17 cellular contexts compared by ENCODE assay signal in genomic region chr16:73473713-73474112, GRCh38.
DNase-seq lines count a peak whose midpoint lies in the region; ATAC-seq and TF ChIP-seq lines count a peak whose summit lies in the region.
"Had no signal": no experiment of that assay in that cellular context is flagged by ENCODE, and none has a peak within 500 bp of the region (broad histone marks: within the 10 kb centered on the region; RNA-seq: fewer than 3 reads in every experiment).

No MANE protein-coding gene starts in this region.

- 0 out of 2 replicates have a peak, but pooled peaks cover 4% of the 10 kb centered on the region for H3K9me2 ChIP-seq in GM23338 (ENCODE audit: insufficient read depth)
- no peaks in the 10 kb centered on the region for H3K9me2 ChIP-seq in hepatocyte (replicated peaks; ENCODE audit: insufficient read depth)

- H3K79me2 ChIP-seq in GM23338 (replicated peaks; ENCODE audit: insufficient read depth) (no peaks in the 10 kb centered on the region), hepatocyte (no peaks in the 10 kb centered on the region), neural progenitor cell (ENCODE audit: low read depth) (no peaks in the 10 kb centered on the region)

- DNase-seq in GM23338 (ENCODE audit: low spot score) (no peak), hepatocyte (ENCODE audit: low spot score) (peak; percentile 13), neural progenitor cell (ENCODE audit: low spot score) (no peak), retina (no peak), T-helper 1 cell (no peak)
- DNase-seq: 8988T; Calu3; CD4-positive, alpha-beta memory T cell; DMS79 treated with DMSO at 0.1 percent for 48 hours; GM23248; HCEC 1CT had no signal

- H4K20me1 ChIP-seq in GM23338 (replicated peaks; ENCODE audit: insufficient read depth) (no peaks in the 10 kb centered on the region), hepatocyte (ENCODE audit: insufficient read depth, poor library complexity, severe bottlenecking) (no peaks in the 10 kb centered on the region), neural progenitor cell (ENCODE audit: low read depth) (no peaks in the 10 kb centered on the region)
- H4K20me1 ChIP-seq: BLaER1 had no signal

- H3F3A ChIP-seq in GM23338 (replicated peaks; ENCODE audit: low read depth) (no peaks in the 10 kb centered on the region), neural progenitor cell (ENCODE audit: low read depth) (no peaks in the 10 kb centered on the region)

- H3K4me3 Mint-ChIP-seq in GM23338 (no peak overlapping the region), neural progenitor cell (no peak overlapping the region)
- H3K4me3 Mint-ChIP-seq: CD14-positive monocyte; CD4-positive, alpha-beta memory T cell had no signal

- 45% methylated on average over 3 of the region's 3 CpGs for WGBS in hepatocyte (ENCODE audit: low lambda C conversion rate, missing lambda C conversion rate)

- no peaks in the 10 kb centered on the region for H3K9me3 ChIP-seq in hepatocyte (ENCODE audit: low read depth)
- no peaks in the 10 kb centered on the region for H3K9me3 ChIP-seq in neural progenitor cell (ENCODE audit: low read depth)
- H3K9me3 ChIP-seq: BLaER1 had no signal

- H2AFZ ChIP-seq in GM23338 (peak overlapping the region; percentile 70; the same call in 1 of the 2 replicates), hepatocyte (no peak overlapping the region), neural progenitor cell (replicated peaks) (peak overlapping the region; percentile 34)
- H2AFZ ChIP-seq: GM23248 had no signal

- no peaks in the 10 kb centered on the region for H3K36me3 Mint-ChIP-seq in GM23338 (ENCODE audit: low read depth)
- H3K36me3 Mint-ChIP-seq in neural progenitor cell, result no peaks in the 10 kb centered on the region
- H3K36me3 Mint-ChIP-seq: CD14-positive monocyte; CD4-positive, alpha-beta memory T cell had no signal

- H3K4me3 ChIP-seq in GM23338 (no peak overlapping the region), hepatocyte (no peak overlapping the region), neural progenitor cell (no peak overlapping the region)
- H3K4me3 ChIP-seq: BLaER1, GM23248 had no signal

- no peak overlapping the region for H3K27ac ChIP-seq in GM23338 (ENCODE audit: low read depth)
- no peak overlapping the region for H3K27ac ChIP-seq in hepatocyte
- no peak overlapping the region for H3K27ac ChIP-seq in neural progenitor cell
- H3K27ac ChIP-seq: BLaER1, GM23248, HL-60 had no signal

- H3K27me3 Mint-ChIP-seq in GM23338 (ENCODE audit: insufficient read depth, low read depth, poor library complexity) (peaks cover 6% of the 10 kb centered on the region), neural progenitor cell (ENCODE audit: insufficient read depth, low read depth) (peaks cover 2% of the 10 kb centered on the region)
- H3K27me3 Mint-ChIP-seq: CD4-positive, alpha-beta memory T cell had no signal

- H3K27ac Mint-ChIP-seq in GM23338 (no peak overlapping the region), neural progenitor cell (peak overlapping the region; percentile 21)
- H3K27ac Mint-ChIP-seq: CD14-positive monocyte; CD4-positive, alpha-beta memory T cell had no signal

- H3K9ac ChIP-seq in neural progenitor cell, result no peak overlapping the region
- H3K9ac ChIP-seq: BLaER1, GM23248 had no signal

- no peak for ATAC-seq in GM23338
- no peak; the same call in 2 of the 3 replicates for ATAC-seq in SK-N-SH treated with all-trans-retinoic acid at 6 μM for 48 hours
- ATAC-seq in HG02852 (IDR thresholded peaks at IDR 0.05; ENCODE audit: unreplicated experiment), result no peak
- ATAC-seq in HG02870 (IDR thresholded peaks at IDR 0.05; ENCODE audit: unreplicated experiment), result no peak

- H3K9me3 Mint-ChIP-seq in GM23338 (no peaks in the 10 kb centered on the region), neural progenitor cell (no peaks in the 10 kb centered on the region)

- H3K27me3 ChIP-seq in GM23338 (ENCODE audit: insufficient read depth), result no peaks in the 10 kb centered on the region
- peaks cover 3% of the 10 kb centered on the region for H3K27me3 ChIP-seq in hepatocyte
- no peaks in the 10 kb centered on the region for H3K27me3 ChIP-seq in neural progenitor cell
- H3K27me3 ChIP-seq: BLaER1 had no signal

- H3K36me3 ChIP-seq in GM23338 (ENCODE audit: insufficient read depth) (no peaks in the 10 kb centered on the region), hepatocyte (replicated peaks; ENCODE audit: insufficient read depth, low read depth) (no peaks in the 10 kb centered on the region), neural progenitor cell (no peaks in the 10 kb centered on the region)
- H3K36me3 ChIP-seq: BLaER1 had no signal

- H3K4me1 ChIP-seq in GM23338 (ENCODE audit: insufficient read depth) (no peaks in the 10 kb centered on the region), hepatocyte (ENCODE audit: insufficient read depth) (no peaks in the 10 kb centered on the region), neural progenitor cell (no peaks in the 10 kb centered on the region)
- H3K4me1 ChIP-seq: BLaER1 had no signal

- H3K4me1 Mint-ChIP-seq in GM23338 (no peaks in the 10 kb centered on the region), neural progenitor cell (no peaks in the 10 kb centered on the region)
- H3K4me1 Mint-ChIP-seq: CD14-positive monocyte; CD4-positive, alpha-beta memory T cell had no signal

- no peak for TF ChIP-seq CTCF in GM23338 (conservative IDR thresholded peaks at IDR 0.05; ENCODE audit: low read depth in 2 of 2)
- no peak for TF ChIP-seq CTCF in hepatocyte (IDR thresholded peaks at IDR 0.05; ENCODE audit: poor library complexity)
- TF ChIP-seq CTCF in neural progenitor cell (IDR thresholded peaks at IDR 0.05), result no peak

- H3K4me2 ChIP-seq in GM23338, result no peak overlapping the region
- no peak overlapping the region for H3K4me2 ChIP-seq in hepatocyte
- no peak overlapping the region for H3K4me2 ChIP-seq in neural progenitor cell
- H3K4me2 ChIP-seq: BLaER1 had no signal

TF ChIP-seq in GM23338, 12 proteins besides CTCF, POLR2A, EP300 and RAD21 (continues in another document):
- no peak for TF ChIP-seq JUNB (IDR thresholded peaks at IDR 0.05; ENCODE audit: unreplicated experiment)
- no peak for TF ChIP-seq EZH2 (IDR thresholded peaks at IDR 0.05; ENCODE audit: low read depth, unreplicated experiment)
- TF ChIP-seq ZNF114 (CRISPR knock-in tag; IDR thresholded peaks at IDR 0.05), result no peak
- no peak for TF ChIP-seq STAT1 (IDR thresholded peaks at IDR 0.05; ENCODE audit: unreplicated experiment)

TF ChIP-seq in SK-N-SH treated with all-trans-retinoic acid at 6 μM for 48 hours, 23 proteins besides CTCF, POLR2A, EP300 and RAD21:
- TF ChIP-seq ARNTL (CRISPR knock-in tag; IDR thresholded peaks at IDR 0.05; ENCODE audit: borderline replicate concordance, low read depth) (no peak), ZC3H10 (CRISPR knock-in tag; IDR thresholded peaks at IDR 0.05) (no peak), TCF4 (CRISPR knock-in tag; IDR thresholded peaks at IDR 0.05; ENCODE audit: borderline replicate concordance) (peak; percentile 63), BACH2 (CRISPR knock-in tag; IDR thresholded peaks at IDR 0.05; ENCODE audit: borderline replicate concordance) (no peak), TSHZ2 (CRISPR knock-in tag; IDR thresholded peaks at IDR 0.05) (0 out of 2 replicates have a peak, but pooled peaks have one; percentile 18), ZNF565 (CRISPR knock-in tag; conservative IDR thresholded peaks at IDR 0.05; ENCODE audit: low read depth) (no peak)
